26 cellular contexts compared by ENCODE assay signal in the genomic region with DNA sequence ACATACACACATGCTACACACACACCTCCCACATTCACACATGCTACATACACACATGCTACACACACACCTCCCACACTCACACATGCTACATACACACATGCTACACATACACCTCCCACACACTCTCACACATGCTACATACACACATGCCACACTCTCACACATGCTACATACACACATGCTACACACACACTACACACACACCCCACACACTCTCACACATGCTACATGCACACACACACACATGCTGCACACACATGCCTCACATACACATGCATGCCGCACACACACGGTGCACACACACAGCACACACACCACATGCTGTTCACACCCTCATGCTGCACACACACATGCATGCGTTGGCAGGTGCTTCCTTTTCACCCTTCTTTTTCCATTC.
"Had no signal": no experiment of that assay in that cellular context is flagged by ENCODE, and none has a peak within 500 bp of the region (broad histone marks: within the 10 kb centered on the region; RNA-seq: fewer than 3 reads in every experiment).

No MANE protein-coding gene starts in this region.

- H3K4me2 ChIP-seq: SK-N-SH had no signal

- H3K4me1 Mint-ChIP-seq: activated CD4-positive, alpha-beta memory T cell treated with anti-CD3 and anti-CD28 coated beads, Interleukin-2, amount 10 ng/mL, durations not matched to agents 7 days and 5 days; activated CD4-positive, alpha-beta T cell treated with anti-CD3 and anti-CD28 coated beads for 36 hours; activated naive CD8-positive, alpha-beta T cell treated with anti-CD3 and anti-CD28 coated beads, Interleukin-2, amount 10 ng/mL, durations not matched to agents 7 days and 5 days; central memory CD8-positive, alpha-beta T cell had no signal

- H3K27me3 Mint-ChIP-seq: activated CD4-positive, alpha-beta memory T cell treated with anti-CD3 and anti-CD28 coated beads, Interleukin-2, amount 10 ng/mL, durations not matched to agents 7 days and 5 days; activated CD4-positive, alpha-beta T cell treated with anti-CD3 and anti-CD28 coated beads for 36 hours; activated naive CD8-positive, alpha-beta T cell treated with anti-CD3 and anti-CD28 coated beads, Interleukin-2, amount 10 ng/mL, durations not matched to agents 7 days and 5 days; central memory CD8-positive, alpha-beta T cell had no signal

- H3K4me3 Mint-ChIP-seq: activated CD4-positive, alpha-beta memory T cell treated with anti-CD3 and anti-CD28 coated beads, Interleukin-2, amount 10 ng/mL, durations not matched to agents 7 days and 5 days; activated CD4-positive, alpha-beta T cell treated with anti-CD3 and anti-CD28 coated beads for 36 hours; activated naive CD8-positive, alpha-beta T cell treated with anti-CD3 and anti-CD28 coated beads, Interleukin-2, amount 10 ng/mL, durations not matched to agents 7 days and 5 days; central memory CD8-positive, alpha-beta T cell had no signal

- H3K9ac ChIP-seq: SK-N-SH had no signal

- H3K27ac ChIP-seq: adrenal gland, breast epithelium, Peyer's patch, RWPE1, SJCRH30, VCaP had no signal

- H3K27ac Mint-ChIP-seq: activated CD4-positive, alpha-beta memory T cell treated with anti-CD3 and anti-CD28 coated beads, Interleukin-2, amount 10 ng/mL, durations not matched to agents 7 days and 5 days; activated CD4-positive, alpha-beta T cell treated with anti-CD3 and anti-CD28 coated beads for 36 hours; activated naive CD8-positive, alpha-beta T cell treated with anti-CD3 and anti-CD28 coated beads, Interleukin-2, amount 10 ng/mL, durations not matched to agents 7 days and 5 days had no signal

- H3K36me3 ChIP-seq: adrenal gland, breast epithelium, MG63, Peyer's patch, SJCRH30 had no signal

- H3K4me3 ChIP-seq: adrenal gland, breast epithelium, MG63, Peyer's patch, SJCRH30 had no signal

- H3K9me3 ChIP-seq: adrenal gland, breast epithelium, MG63, Peyer's patch, SJCRH30, SK-N-SH had no signal

- H3K36me3 Mint-ChIP-seq: activated naive CD8-positive, alpha-beta T cell treated with anti-CD3 and anti-CD28 coated beads, Interleukin-2, amount 10 ng/mL, durations not matched to agents 7 days and 5 days had no signal

- DNase-seq: activated CD4-positive, alpha-beta memory T cell treated with anti-CD3 and anti-CD28 coated beads, Interleukin-2, amount 10 ng/mL, durations not matched to agents 7 days and 5 days; activated CD4-positive, alpha-beta T cell treated with anti-CD3 and anti-CD28 coated beads for 36 hours; activated CD4-positive, alpha-beta T cell treated with anti-CD3 and anti-CD28 coated beads, Interleukin-2, amount 50 U/mL, for 1 hour; activated CD8-positive, alpha-beta memory T cell treated with anti-CD3 and anti-CD28 coated beads, Interleukin-2, amount 50 U/mL, for 4 hours; activated naive CD4-positive, alpha-beta T cell treated with anti-CD3 and anti-CD28 coated beads, Interleukin-2, amount 50 U/mL, for 16 hours; activated naive CD8-positive, alpha-beta T cell treated with anti-CD3 and anti-CD28 coated beads, Interleukin-2, amount 10 ng/mL, durations not matched to agents 7 days and 5 days; activated T-cell treated with anti-CD3 and anti-CD28 coated beads, Interleukin-2, amount 50 U/mL, for 1 hour; adrenal gland; anterior cingulate cortex; MG63; MV-4-11; NCI-H1105; NCI-H1436; NCI-H1694 treated with DMSO at 0.1 percent for 48 hours; NCI-H2029 treated with DMSO at 0.1 percent for 48 hours; NCI-H446; NCI-H524; Peyer's patch; Right ventricle myocardium superior; SJCRH30; SK-N-SH; T-helper 1 cell had no signal

- ATAC-seq: activated CD4-positive, alpha-beta T cell treated with anti-CD3 and anti-CD28 coated beads for 36 hours had no signal

- H3K4me1 ChIP-seq: adrenal gland, breast epithelium, Peyer's patch, SJCRH30 had no signal

- H3K27me3 ChIP-seq: adrenal gland, breast epithelium, MG63, Peyer's patch, SJCRH30 had no signal
